ENCODE assay signal across 1 cellular context in the genomic region with DNA sequence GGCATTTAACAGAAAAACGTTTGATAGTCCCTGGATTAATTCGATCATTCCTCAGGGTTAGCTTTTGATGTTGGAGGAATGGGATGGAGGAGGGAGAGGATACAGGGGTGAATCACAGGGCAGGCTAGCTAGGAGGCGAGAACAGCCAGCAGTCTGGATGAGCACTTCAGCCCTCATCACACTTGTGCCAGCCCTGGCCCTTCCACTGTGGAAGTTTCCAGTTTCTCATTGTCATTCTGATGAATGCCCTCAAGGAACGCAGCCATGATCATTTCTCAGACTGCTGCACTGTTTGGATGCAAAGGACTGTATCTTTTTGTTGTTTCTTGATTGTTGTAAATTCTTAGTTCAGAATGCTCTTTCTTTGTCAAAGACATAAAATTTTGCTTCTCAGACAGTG.
TF ChIP-seq lines count a peak whose summit lies in the region.

No MANE protein-coding gene starts in this region.

TF ChIP-seq in IMR-90, 13 proteins besides CTCF, POLR2A, EP300 and RAD21 (continued from another document):
- TF ChIP-seq, protein P1, sequence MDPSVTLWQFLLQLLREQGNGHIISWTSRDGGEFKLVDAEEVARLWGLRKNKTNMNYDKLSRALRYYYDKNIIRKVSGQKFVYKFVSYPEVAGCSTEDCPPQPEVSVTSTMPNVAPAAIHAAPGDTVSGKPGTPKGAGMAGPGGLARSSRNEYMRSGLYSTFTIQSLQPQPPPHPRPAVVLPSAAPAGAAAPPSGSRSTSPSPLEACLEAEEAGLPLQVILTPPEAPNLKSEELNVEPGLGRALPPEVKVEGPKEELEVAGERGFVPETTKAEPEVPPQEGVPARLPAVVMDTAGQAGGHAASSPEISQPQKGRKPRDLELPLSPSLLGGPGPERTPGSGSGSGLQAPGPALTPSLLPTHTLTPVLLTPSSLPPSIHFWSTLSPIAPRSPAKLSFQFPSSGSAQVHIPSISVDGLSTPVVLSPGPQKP (IDR thresholded peaks at IDR 0.05; ENCODE audit: borderline replicate concordance, low read depth, low read length) = no peak
- no peak for TF ChIP-seq CEBPB (IDR thresholded peaks at IDR 0.05; ENCODE audit: low read depth, low read length)
TF ChIP-seq in IMR-90: peak in this region for 0.
